Comparison of ENCODE assay signal across 22 cellular contexts in genomic region chr3:54321515-54321914, GRCh38.
"Had no signal": no experiment of that assay in that cellular context is flagged by ENCODE, and none has a peak within 500 bp of the region (broad histone marks: within the 10 kb centered on the region; RNA-seq: fewer than 3 reads in every experiment).

No MANE protein-coding gene starts in this region.

- H3K36me3 Mint-ChIP-seq: activated naive CD8-positive, alpha-beta T cell treated with anti-CD3 and anti-CD28 coated beads for 36 hours; brain; naive B cell had no signal

- H3K36me3 ChIP-seq: esophagus muscularis mucosa, lower lobe of right lung, right lobe of liver, spleen, stomach had no signal

- H3K27ac ChIP-seq: coronary artery, esophagus muscularis mucosa, lower lobe of right lung, psoas muscle, right lobe of liver, spleen, testis had no signal

- H3K4me3 Mint-ChIP-seq: activated B cell treated with CpG ODN at 0.5 μM for 24 hours; activated naive CD8-positive, alpha-beta T cell treated with anti-CD3 and anti-CD28 coated beads for 36 hours; activated T-cell treated with anti-CD3 and anti-CD28 coated beads, Interleukin-2, amount 50 U/mL, for 72 hours; naive B cell had no signal

- DNase-seq: activated B cell treated with CpG ODN at 0.5 μM for 24 hours; activated CD4-positive, alpha-beta T cell treated with anti-CD3 and anti-CD28 coated beads for 48 hours; activated CD8-positive, alpha-beta memory T cell treated with anti-CD3 and anti-CD28 coated beads, Interleukin-2, amount 50 U/mL, for 48 hours; activated gamma-delta T cell; activated naive CD8-positive, alpha-beta T cell treated with anti-CD3 and anti-CD28 coated beads for 36 hours; activated T-cell treated with anti-CD3 and anti-CD28 coated beads, Interleukin-2, amount 50 U/mL, for 72 hours; amygdala; central memory CD4-positive, alpha-beta T cell; hypothalamus; lower lobe of right lung; midbrain; naive B cell; psoas muscle; right lobe of liver; spleen; stimulated activated CD4-positive, alpha-beta T cell treated with anti-CD3 and anti-CD28 coated beads, Interleukin-1b, Interleukin-23, amount 100 ng/mL, for 48 hours; stomach; T-helper 2 cell; testis had no signal

- H3K9me3 ChIP-seq: esophagus muscularis mucosa, lower lobe of right lung, psoas muscle, right lobe of liver, spleen, stomach, testis had no signal

- H3K27me3 ChIP-seq: esophagus muscularis mucosa, right lobe of liver, spleen, stomach, testis had no signal

- H3K27me3 Mint-ChIP-seq: activated B cell treated with CpG ODN at 0.5 μM for 24 hours; activated naive CD8-positive, alpha-beta T cell treated with anti-CD3 and anti-CD28 coated beads for 36 hours; brain; naive B cell had no signal

- H3K9me3 Mint-ChIP-seq: activated B cell treated with CpG ODN at 0.5 μM for 24 hours; activated naive CD8-positive, alpha-beta T cell treated with anti-CD3 and anti-CD28 coated beads for 36 hours; activated T-cell treated with anti-CD3 and anti-CD28 coated beads, Interleukin-2, amount 50 U/mL, for 72 hours; brain had no signal

- H3K27ac Mint-ChIP-seq: activated B cell treated with CpG ODN at 0.5 μM for 24 hours; activated naive CD8-positive, alpha-beta T cell treated with anti-CD3 and anti-CD28 coated beads for 36 hours; activated T-cell treated with anti-CD3 and anti-CD28 coated beads, Interleukin-2, amount 50 U/mL, for 72 hours; naive B cell had no signal

- H3K4me3 ChIP-seq: coronary artery, esophagus muscularis mucosa, lower lobe of right lung, psoas muscle, right lobe of liver, spleen, stomach, testis had no signal

- H3K4me1 ChIP-seq: esophagus muscularis mucosa, lower lobe of right lung, psoas muscle, spleen had no signal

- H3K4me1 Mint-ChIP-seq: activated B cell treated with CpG ODN at 0.5 μM for 24 hours; activated naive CD8-positive, alpha-beta T cell treated with anti-CD3 and anti-CD28 coated beads for 36 hours; naive B cell had no signal
